9 cellular contexts compared by ENCODE assay signal in genomic region chr6:155152211-155153076, GRCh38.
A peak's percentile ranks its signal among the peaks of the same experiment; 100 is the strongest.
DNase-seq lines count a peak whose midpoint lies in the region; ATAC-seq, FAIRE-seq and TF ChIP-seq lines count a peak whose summit lies in the region.
"Had no signal": no experiment of that assay in that cellular context is flagged by ENCODE, and none has a peak within 500 bp of the region (broad histone marks: within the 10 kb centered on the region; RNA-seq: fewer than 3 reads in every experiment).

No MANE protein-coding gene starts in this region.

- no peak for ATAC-seq in GM21786 (IDR thresholded peaks at IDR 0.05; ENCODE audit: unreplicated experiment)

- no peak overlapping the region for H3K18ac ChIP-seq in H9 (ENCODE audit: insufficient read length, low read depth, low read length)

- H3K79me2 ChIP-seq in DOHH2 (ENCODE audit: control insufficient read depth, low read length) = no peaks in the 10 kb centered on the region
- H3K79me2 ChIP-seq in H9 (ENCODE audit: insufficient read depth, low read length) = no peaks in the 10 kb centered on the region

- no peak overlapping the region for H3K14ac ChIP-seq in H9 (ENCODE audit: insufficient read depth, low read length)

- H3K27ac Mint-ChIP-seq in H9 = peak overlapping the region in 2 of 3 experiments; percentile 3 to 64; a peak in 3 of 7 replicates

- H3K4me3 Mint-ChIP-seq in H9 = no peak overlapping the region

- H2AK5ac ChIP-seq in H9 (ENCODE audit: insufficient read length, low read length) = no peak overlapping the region

- H3F3A ChIP-seq in DOHH2 (ENCODE audit: control insufficient read depth, insufficient read depth) = no peaks in the 10 kb centered on the region

- no CpG with 5 or more reads among the region's 11 CpGs for WGBS in H9 (ENCODE audit: extremely low coverage, insufficient read length, low lambda C conversion rate)

- no peak overlapping the region for H4K91ac ChIP-seq in H9 (ENCODE audit: insufficient read length, low read depth, low read length)

- no peaks in the 10 kb centered on the region for H3K27me3 Mint-ChIP-seq in H9 (ENCODE audit: low read depth)

- H3K27me3 ChIP-seq in DOHH2 (ENCODE audit: control insufficient read depth, low read length) (peaks cover 2% of the 10 kb centered on the region; the same call in 1 of the 2 replicates), H9 (ENCODE audit: insufficient read depth, low read length) (no peaks in the 10 kb centered on the region), WERI-Rb-1 (ENCODE audit: insufficient read depth, low read depth, severe bottlenecking) (no peaks in the 10 kb centered on the region)
- H3K27me3 ChIP-seq: ovary had no signal

- no peaks in the 10 kb centered on the region; the same call in 1 of the 2 replicates for H3K4me1 ChIP-seq in DOHH2 (ENCODE audit: control insufficient read depth, low read length)
- H3K4me1 ChIP-seq in H9 (ENCODE audit: insufficient read depth, low read length) = peaks cover 6% of the 10 kb centered on the region; the same call in 1 of the 2 replicates

- no peak overlapping the region for H2BK12ac ChIP-seq in H9 (ENCODE audit: insufficient read length, low read depth, low read length)

- no peak overlapping the region for H4K8ac ChIP-seq in H9 (replicated peaks; ENCODE audit: insufficient read length, low read depth, low read length)

- H4K20me1 ChIP-seq in DOHH2 (ENCODE audit: control insufficient read depth, insufficient read depth, low read depth, low read length) (no peaks in the 10 kb centered on the region), H9 (ENCODE audit: control insufficient read depth, insufficient read depth, insufficient read length) (peaks cover 3% of the 10 kb centered on the region)

- H3T11ph ChIP-seq in H9 (ENCODE audit: low read length) = no peak overlapping the region

- H3K9me2 ChIP-seq in DOHH2 (replicated peaks; ENCODE audit: control insufficient read depth, low read length) = no peaks in the 10 kb centered on the region

- no peak overlapping the region for H3K4ac ChIP-seq in H9 (ENCODE audit: low read depth, low read length)

- H3K36me3 ChIP-seq in DOHH2 (ENCODE audit: control insufficient read depth, low read length) (no peaks in the 10 kb centered on the region), WERI-Rb-1 (peaks cover 56% of the 10 kb centered on the region)
- H3K36me3 ChIP-seq: ovary had no signal

- H3K23me2 ChIP-seq in H9 (ENCODE audit: insufficient read length, low read depth, low read length, poor library complexity, severe bottlenecking) = no peaks in the 10 kb centered on the region

- no peak overlapping the region for H2BK15ac ChIP-seq in H9 (ENCODE audit: low read depth, low read length)

- H3K4me2 ChIP-seq in DOHH2 (ENCODE audit: low read length) = no peak overlapping the region
- no peak overlapping the region for H3K4me2 ChIP-seq in H9 (ENCODE audit: insufficient read depth, insufficient read length, low read length)

- H3K4me1 Mint-ChIP-seq in H9 = peaks cover 45 to 52% of the 10 kb centered on the region in 2 experiments

- H3K9me3 ChIP-seq in DOHH2 (ENCODE audit: control insufficient read depth, insufficient read depth, low read length) (no peaks in the 10 kb centered on the region), H9 (ENCODE audit: control insufficient read depth, low read depth, low read length) (no peaks in the 10 kb centered on the region), WERI-Rb-1 (ENCODE audit: severe bottlenecking) (no peaks in the 10 kb centered on the region)
- H3K9me3 ChIP-seq: ovary had no signal

- H2AFZ ChIP-seq in H9 (ENCODE audit: low read length) = no peak overlapping the region

- H2BK5ac ChIP-seq in H9 (ENCODE audit: insufficient read length, low read length) = no peak overlapping the region

- H3K56ac ChIP-seq in H9 (ENCODE audit: insufficient read length, low read depth, low read length) = no peak overlapping the region

- no peak overlapping the region for H3K23ac ChIP-seq in H9 (ENCODE audit: insufficient read length, low read depth, low read length)

- H3K4me3 ChIP-seq in DOHH2 (ENCODE audit: low read length) = no peak overlapping the region
- no peak overlapping the region for H3K4me3 ChIP-seq in WERI-Rb-1 (ENCODE audit: low read depth, low read length)
- H3K4me3 ChIP-seq: ovary had no signal

- H2BK20ac ChIP-seq in H9 (ENCODE audit: low read depth, low read length, poor library complexity, severe bottlenecking) = no peak overlapping the region

- peak; percentile 87 for DNase-seq in H9
- DNase-seq in WERI-Rb-1 = peak; percentile 16
- peak; percentile 74 for DNase-seq in iPS-NIHi11 (ENCODE audit: low spot score)
- DNase-seq in NCI-H1092 (lab: John Stamatoyannopoulos, UW) = no peak
- no peak for DNase-seq in RCC 7860 (ENCODE audit: low spot score)
- DNase-seq: ovary; stimulated activated CD4-positive, alpha-beta T cell treated with anti-CD3 and anti-CD28 coated beads, Interleukin-2, amount 100 ng/mL, for 48 hours had no signal

- H2BK120ac ChIP-seq in H9 (ENCODE audit: low read depth, low read length, poor library complexity, severe bottlenecking) = no peak overlapping the region

- H3K9ac ChIP-seq in H9 (ENCODE audit: extremely low read depth, insufficient read length, low read length) = no peak overlapping the region

- peaks cover 2 to 12% (median 2%) of the 10 kb centered on the region in 3 experiments; a peak in 6 of 7 replicates for H3K36me3 Mint-ChIP-seq in H9 (ENCODE audit: insufficient read depth in 1 of 3, low read depth in 3 of 3)

- H3K9me3 Mint-ChIP-seq in H9 = no peaks in the 10 kb centered on the region

- H3K27ac ChIP-seq in DOHH2 (ENCODE audit: low read depth, low read length) = no peak overlapping the region
- H3K27ac ChIP-seq in H9 (ENCODE audit: insufficient read length, low read depth, low read length) = no peak overlapping the region
- no peak overlapping the region for H3K27ac ChIP-seq in WERI-Rb-1
- H3K27ac ChIP-seq: ovary had no signal

- H4K5ac ChIP-seq in H9 (ENCODE audit: insufficient read length, low read depth, low read length) = no peak overlapping the region

- TF ChIP-seq CTCF in DOHH2 (IDR thresholded peaks at IDR 0.05; ENCODE audit: low read depth, low read length, poor library complexity, severe bottlenecking) (peak; percentile 60), H9 (conservative IDR thresholded peaks at IDR 0.05) (peak; percentile 80), WERI-Rb-1 (IDR thresholded peaks at IDR 0.05; ENCODE audit: low read depth, low read length) (peak; percentile 53)

- no peak for FAIRE-seq in RCC 7860 (lab: Jason Lieb, UNC)

- H3K79me1 ChIP-seq in H9 (ENCODE audit: insufficient read depth, low read depth, low read length, poor library complexity, severe bottlenecking) = no peaks in the 10 kb centered on the region

Comparison
In these comparisons a context has a peak if more than half of its experiments do, and no peak if none do; other contexts are left out.
1. DNase-seq: peak in H9 (single experiment), WERI-Rb-1 (single experiment) and iPS-NIHi11 (single experiment); none in NCI-H1092 (single experiment) and RCC 7860 (single experiment).
2. Peak in every context shown above with its lines, with median percentiles within 50 percentile points of each other: CTCF ChIP-seq.